1 cellular context compared by ENCODE assay signal in genomic region chr1:68229927-68230812, GRCh38.
TF ChIP-seq lines count a peak whose summit lies in the region.

No MANE protein-coding gene starts in this region.

TF ChIP-seq in WTC11, 78 proteins besides CTCF, POLR2A, EP300 and RAD21 (continued from another document):
- TF ChIP-seq, protein P1, sequence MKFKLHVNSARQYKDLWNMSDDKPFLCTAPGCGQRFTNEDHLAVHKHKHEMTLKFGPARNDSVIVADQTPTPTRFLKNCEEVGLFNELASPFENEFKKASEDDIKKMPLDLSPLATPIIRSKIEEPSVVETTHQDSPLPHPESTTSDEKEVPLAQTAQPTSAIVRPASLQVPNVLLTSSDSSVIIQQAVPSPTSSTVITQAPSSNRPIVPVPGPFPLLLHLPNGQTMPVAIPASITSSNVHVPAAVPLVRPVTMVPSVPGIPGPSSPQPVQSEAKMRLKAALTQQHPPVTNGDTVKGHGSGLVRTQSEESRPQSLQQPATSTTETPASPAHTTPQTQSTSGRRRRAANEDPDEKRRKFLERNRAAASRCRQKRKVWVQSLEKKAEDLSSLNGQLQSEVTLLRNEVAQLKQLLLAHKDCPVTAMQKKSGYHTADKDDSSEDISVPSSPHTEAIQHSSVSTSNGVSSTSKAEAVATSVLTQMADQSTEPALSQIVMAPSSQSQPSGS (CRISPR knock-in tag; IDR thresholded peaks at IDR 0.05; ENCODE audit: borderline replicate concordance, low read depth): no peak
- TF ChIP-seq NR3C1 (CRISPR knock-in tag; conservative IDR thresholded peaks at IDR 0.05; ENCODE audit: low read depth): no peak
- TF ChIP-seq MXD4 (CRISPR knock-in tag; IDR thresholded peaks at IDR 0.05; ENCODE audit: borderline replicate concordance): no peak
- no peak for TF ChIP-seq ZNF232 (CRISPR knock-in tag; IDR thresholded peaks at IDR 0.05)
- no peak for TF ChIP-seq RORB (CRISPR knock-in tag; IDR thresholded peaks at IDR 0.05)
- TF ChIP-seq, protein P2, sequence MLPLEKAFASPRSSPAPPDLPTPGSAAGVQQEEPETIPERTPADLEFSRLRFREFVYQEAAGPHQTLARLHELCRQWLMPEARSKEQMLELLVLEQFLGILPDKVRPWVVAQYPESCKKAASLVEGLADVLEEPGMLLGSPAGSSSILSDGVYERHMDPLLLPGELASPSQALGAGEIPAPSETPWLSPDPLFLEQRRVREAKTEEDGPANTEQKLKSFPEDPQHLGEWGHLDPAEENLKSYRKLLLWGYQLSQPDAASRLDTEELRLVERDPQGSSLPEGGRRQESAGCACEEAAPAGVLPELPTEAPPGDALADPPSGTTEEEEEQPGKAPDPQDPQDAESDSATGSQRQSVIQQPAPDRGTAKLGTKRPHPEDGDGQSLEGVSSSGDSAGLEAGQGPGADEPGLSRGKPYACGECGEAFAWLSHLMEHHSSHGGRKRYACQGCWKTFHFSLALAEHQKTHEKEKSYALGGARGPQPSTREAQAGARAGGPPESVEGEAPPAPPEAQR (CRISPR knock-in tag; IDR thresholded peaks at IDR 0.05): no peak
- no peak for TF ChIP-seq TEAD1 (CRISPR knock-in tag; IDR thresholded peaks at IDR 0.05)
- no peak for TF ChIP-seq NFATC4 (CRISPR knock-in tag; IDR thresholded peaks at IDR 0.05)
- TF ChIP-seq TP53 (CRISPR knock-in tag; IDR thresholded peaks at IDR 0.05): no peak
- TF ChIP-seq, protein P3, sequence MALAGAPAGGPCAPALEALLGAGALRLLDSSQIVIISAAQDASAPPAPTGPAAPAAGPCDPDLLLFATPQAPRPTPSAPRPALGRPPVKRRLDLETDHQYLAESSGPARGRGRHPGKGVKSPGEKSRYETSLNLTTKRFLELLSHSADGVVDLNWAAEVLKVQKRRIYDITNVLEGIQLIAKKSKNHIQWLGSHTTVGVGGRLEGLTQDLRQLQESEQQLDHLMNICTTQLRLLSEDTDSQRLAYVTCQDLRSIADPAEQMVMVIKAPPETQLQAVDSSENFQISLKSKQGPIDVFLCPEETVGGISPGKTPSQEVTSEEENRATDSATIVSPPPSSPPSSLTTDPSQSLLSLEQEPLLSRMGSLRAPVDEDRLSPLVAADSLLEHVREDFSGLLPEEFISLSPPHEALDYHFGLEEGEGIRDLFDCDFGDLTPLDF (CRISPR knock-in tag; IDR thresholded peaks at IDR 0.05): no peak
- TF ChIP-seq FOXK1 (CRISPR knock-in tag; IDR thresholded peaks at IDR 0.05): no peak
